In the genomic region with DNA sequence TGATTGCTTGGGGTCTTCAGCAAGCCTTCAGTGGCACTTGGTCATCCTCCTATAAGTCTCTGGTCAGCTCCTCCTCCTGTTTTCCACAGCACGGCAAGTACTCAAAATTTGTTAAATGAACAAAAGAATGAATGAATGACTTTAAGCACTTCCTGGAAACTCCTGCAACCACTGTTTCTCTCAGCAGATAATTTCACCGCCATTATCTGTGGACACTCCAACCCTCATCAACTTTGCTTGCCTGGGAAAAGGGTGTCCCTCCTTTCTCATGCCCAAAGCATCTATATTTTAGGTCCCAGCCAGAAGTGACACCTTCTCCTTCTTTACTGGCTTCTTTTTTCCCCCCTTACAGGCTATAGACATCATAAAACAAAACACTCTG, we compare ENCODE assay signal across 16 cellular contexts. TPM values are rescaled to one million over a fixed set of nuclear protein-coding genes. Genes with fewer than 3 reads are reported as not detected.
"Had no signal": no experiment of that assay in that cellular context is flagged by ENCODE, and none has a peak within 500 bp of the region (broad histone marks: within the 10 kb centered on the region; RNA-seq: fewer than 3 reads in every experiment).

No MANE protein-coding gene starts in this region.

- H3K27ac Mint-ChIP-seq: activated naive CD4-positive, alpha-beta T cell treated with anti-CD3 and anti-CD28 coated beads for 36 hours; activated T-helper 1 cell treated with anti-CD3 and anti-CD28 coated beads, Interleukin-12 subunit alpha, Interleukin-12 subunit beta, Interleukin-2, Interleukin-4 antibody, amounts not matched to agents 30 ng/mL and 10 ng/mL and 1 ng/mL, durations not matched to agents 14 hours and 24 hours and 36 hours; dendritic cell treated with granulocyte-macrophage colony-stimulating factor and Interleukin-4, amounts not matched to agents 40 ng/mL and 50 ng/mL, for 4 days had no signal

- H3K9me3 ChIP-seq: body of pancreas, lower lobe of right lung, sigmoid colon, suprapubic skin, upper lobe of right lung had no signal

- H3K27ac ChIP-seq: body of pancreas, lower lobe of right lung, sigmoid colon, suprapubic skin, upper lobe of right lung had no signal

- H3K27me3 ChIP-seq: body of pancreas, sigmoid colon, suprapubic skin, upper lobe of right lung had no signal

- DNase-seq: activated CD4-positive, alpha-beta T cell treated with anti-CD3 and anti-CD28 coated beads, Interleukin-2, amount 50 U/mL, for 48 hours; activated CD4-positive, CD25-positive, alpha-beta regulatory T cell; activated naive CD4-positive, alpha-beta T cell treated with anti-CD3 and anti-CD28 coated beads for 36 hours; body of pancreas; effector memory CD8-positive, alpha-beta T cell; hippocampal formation; lower lobe of right lung; naive B cell; sigmoid colon; stimulated activated CD4-positive, alpha-beta T cell treated with anti-CD3 and anti-CD28 coated beads, Interleukin-2, amount 100 ng/mL, for 24 hours; stimulated activated naive CD4-positive, alpha-beta T cell treated with Interleukin-2 at 50 U/mL for 16 hours; upper lobe of right lung had no signal

- H3K9me3 Mint-ChIP-seq: activated naive CD4-positive, alpha-beta T cell treated with anti-CD3 and anti-CD28 coated beads for 36 hours; activated T-helper 1 cell treated with anti-CD3 and anti-CD28 coated beads, Interleukin-12 subunit alpha, Interleukin-12 subunit beta, Interleukin-2, Interleukin-4 antibody, amounts not matched to agents 30 ng/mL and 10 ng/mL and 1 ng/mL, durations not matched to agents 14 hours and 24 hours and 36 hours; central memory CD8-positive, alpha-beta T cell; dendritic cell treated with granulocyte-macrophage colony-stimulating factor and Interleukin-4, amounts not matched to agents 40 ng/mL and 50 ng/mL, for 4 days; effector memory CD8-positive, alpha-beta T cell; naive B cell had no signal

- ATAC-seq: body of pancreas; effector memory CD8-positive, alpha-beta T cell; lower lobe of right lung; upper lobe of right lung had no signal

- H3K4me3 Mint-ChIP-seq: activated naive CD4-positive, alpha-beta T cell treated with anti-CD3 and anti-CD28 coated beads for 36 hours; activated T-helper 1 cell treated with anti-CD3 and anti-CD28 coated beads, Interleukin-12 subunit alpha, Interleukin-12 subunit beta, Interleukin-2, Interleukin-4 antibody, amounts not matched to agents 30 ng/mL and 10 ng/mL and 1 ng/mL, durations not matched to agents 14 hours and 24 hours and 36 hours; central memory CD8-positive, alpha-beta T cell; dendritic cell treated with granulocyte-macrophage colony-stimulating factor and Interleukin-4, amounts not matched to agents 40 ng/mL and 50 ng/mL, for 4 days; effector memory CD8-positive, alpha-beta T cell had no signal

- H3K27me3 Mint-ChIP-seq: central memory CD8-positive, alpha-beta T cell; dendritic cell treated with granulocyte-macrophage colony-stimulating factor and Interleukin-4, amounts not matched to agents 40 ng/mL and 50 ng/mL, for 4 days; effector memory CD8-positive, alpha-beta T cell; naive B cell had no signal

- H3K4me3 ChIP-seq: body of pancreas, lower lobe of right lung, sigmoid colon, suprapubic skin, upper lobe of right lung had no signal

RNA-seq across cellular contexts. Expression of a gene that starts 4.4 kb away (rescaled TPM):
- total RNA-seq: body of pancreas had no signal
